26 cellular contexts compared by ENCODE assay signal in genomic region chr1:53539226-53539625, GRCh38.
"Had no signal": no experiment of that assay in that cellular context is flagged by ENCODE, and none has a peak within 500 bp of the region (broad histone marks: within the 10 kb centered on the region; RNA-seq: fewer than 3 reads in every experiment).

No MANE protein-coding gene starts in this region.

- H3K27me3 Mint-ChIP-seq: activated CD8-positive, alpha-beta T cell treated with anti-CD3 and anti-CD28 coated beads for 36 hours had no signal

- ATAC-seq: activated CD4-positive, CD25-positive, alpha-beta regulatory T cell treated with anti-CD3 and anti-CD28 coated beads, Interleukin-2, amount 50 U/mL, for 24 hours; activated CD8-positive, alpha-beta T cell treated with anti-CD3 and anti-CD28 coated beads for 36 hours; activated T-cell treated with anti-CD3 and anti-CD28 coated beads, Interleukin-2, amount 50 U/mL, for 72 hours had no signal

- H3K36me3 ChIP-seq: Peyer's patch, SJCRH30 had no signal

- H3K36me3 Mint-ChIP-seq: activated naive CD4-positive, alpha-beta T cell treated with anti-CD3 and anti-CD28 coated beads, Interleukin-2, amount 10 ng/mL, durations not matched to agents 7 days and 5 days had no signal

- H3K4me3 Mint-ChIP-seq: activated CD8-positive, alpha-beta T cell treated with anti-CD3 and anti-CD28 coated beads for 36 hours; activated naive CD4-positive, alpha-beta T cell treated with anti-CD3 and anti-CD28 coated beads, Interleukin-2, amount 10 ng/mL, durations not matched to agents 7 days and 5 days; activated T-cell treated with anti-CD3 and anti-CD28 coated beads, Interleukin-2, amount 50 U/mL, for 72 hours; T-helper 2 cell treated with Interferon-gamma antibody and Interleukin-4, amounts not matched to agents 5 μg/mL and 100 μg/mL, for 36 hours had no signal

- H3K4me1 ChIP-seq: Peyer's patch, SJCRH30 had no signal

- H3K4me2 ChIP-seq: SK-N-SH had no signal

- H3K4me3 ChIP-seq: Peyer's patch, SJCRH30 had no signal

- H3K9me3 ChIP-seq: Peyer's patch, SJCRH30, SK-N-SH had no signal

- H3K9ac ChIP-seq: SK-N-SH had no signal

- H3K27me3 ChIP-seq: Peyer's patch had no signal

- H3K9me3 Mint-ChIP-seq: activated CD8-positive, alpha-beta T cell treated with anti-CD3 and anti-CD28 coated beads for 36 hours; activated naive CD4-positive, alpha-beta T cell treated with anti-CD3 and anti-CD28 coated beads, Interleukin-2, amount 10 ng/mL, durations not matched to agents 7 days and 5 days; activated T-cell treated with anti-CD3 and anti-CD28 coated beads, Interleukin-2, amount 50 U/mL, for 72 hours; activated T-helper 2 cell treated with anti-CD3 and anti-CD28 coated beads, Interferon-gamma antibody, Interleukin-2, Interleukin-4, amounts not matched to agents 10 μg/mL and 5 μg/mL and 100 μg/mL, durations not matched to agents 14 hours and 24 hours and 36 hours; T-helper 2 cell treated with Interferon-gamma antibody and Interleukin-4, amounts not matched to agents 5 μg/mL and 100 μg/mL, for 36 hours had no signal

- H3K27ac ChIP-seq: Peyer's patch, RWPE1, SJCRH30 had no signal

- H3K27ac Mint-ChIP-seq: activated CD8-positive, alpha-beta T cell treated with anti-CD3 and anti-CD28 coated beads for 36 hours; activated naive CD4-positive, alpha-beta T cell treated with anti-CD3 and anti-CD28 coated beads, Interleukin-2, amount 10 ng/mL, durations not matched to agents 7 days and 5 days; activated T-cell treated with anti-CD3 and anti-CD28 coated beads, Interleukin-2, amount 50 U/mL, for 72 hours; activated T-helper 2 cell treated with anti-CD3 and anti-CD28 coated beads, Interferon-gamma antibody, Interleukin-2, Interleukin-4, amounts not matched to agents 10 μg/mL and 5 μg/mL and 100 μg/mL, durations not matched to agents 14 hours and 24 hours and 36 hours; T-helper 2 cell treated with Interferon-gamma antibody and Interleukin-4, amounts not matched to agents 5 μg/mL and 100 μg/mL, for 36 hours had no signal

- DNase-seq: activated CD4-positive, alpha-beta T cell treated with anti-CD3 and anti-CD28 coated beads for 4 hours; activated CD8-positive, alpha-beta memory T cell treated with anti-CD3 and anti-CD28 coated beads, Interleukin-2, amount 50 U/mL, for 4 hours; activated CD8-positive, alpha-beta T cell treated with anti-CD3 and anti-CD28 coated beads for 36 hours; activated gamma-delta T cell treated with Interleukin-2 at 50 U/mL for 16 hours; activated naive CD4-positive, alpha-beta T cell treated with anti-CD3 and anti-CD28 coated beads, Interleukin-2, amount 10 ng/mL, durations not matched to agents 7 days and 5 days; activated T-cell treated with anti-CD3 and anti-CD28 coated beads, Interleukin-2, amount 50 U/mL, for 72 hours; aorta; Karpas-422; MM.1S; NCI-H1105; NCI-H1436; NCI-H1694 treated with DMSO at 0.1 percent for 48 hours; NCI-H2029 treated with DMSO at 0.1 percent for 48 hours; NCI-H345; NCI-H510A; NCI-H526 treated with DMSO at 0.1 percent for 48 hours; NCI-H82; NK-92 treated with Interleukin-12 subunit alpha and Interleukin-12 subunit beta, amount 100 ng/mL, for 24 hours; Peyer's patch; Right ventricle myocardium superior; SJCRH30; SK-N-SH had no signal

- H3K4me1 Mint-ChIP-seq: activated naive CD4-positive, alpha-beta T cell treated with anti-CD3 and anti-CD28 coated beads, Interleukin-2, amount 10 ng/mL, durations not matched to agents 7 days and 5 days had no signal
